In genomic region chr15:35680951-35681350, GRCh38 we compare ENCODE assay signal across 1 cellular context.
TF ChIP-seq lines count a peak whose summit lies in the region.

No MANE protein-coding gene starts in this region.

TF ChIP-seq in IMR-90, 13 proteins besides CTCF, POLR2A, EP300 and RAD21 (continued from another document):
- TF ChIP-seq USF2 (IDR thresholded peaks at IDR 0.05; ENCODE audit: low read depth, low read length) (no peak), BHLHE40 (IDR thresholded peaks at IDR 0.05; ENCODE audit: low read depth, low read length) (no peak), SMC3 (IDR thresholded peaks at IDR 0.05; ENCODE audit: low read depth, low read length) (no peak), CHD1 (IDR thresholded peaks at IDR 0.05; ENCODE audit: low read depth, low read length) (no peak), RCOR1 (IDR thresholded peaks at IDR 0.05; ENCODE audit: insufficient replicate concordance, low read length) (no peak), MAZ (IDR thresholded peaks at IDR 0.05; ENCODE audit: borderline replicate concordance, low read depth, low read length) (no peak), MXI1 (IDR thresholded peaks at IDR 0.05; ENCODE audit: borderline replicate concordance, low read depth, low read length) (no peak), NFE2L2 (IDR thresholded peaks at IDR 0.05; ENCODE audit: low read depth, low read length) (no peak), MAFK (IDR thresholded peaks at IDR 0.05; ENCODE audit: low read depth, low read length) (no peak), FOS (IDR thresholded peaks at IDR 0.05; ENCODE audit: low read depth, low read length) (no peak)
- TF ChIP-seq, protein P1, sequence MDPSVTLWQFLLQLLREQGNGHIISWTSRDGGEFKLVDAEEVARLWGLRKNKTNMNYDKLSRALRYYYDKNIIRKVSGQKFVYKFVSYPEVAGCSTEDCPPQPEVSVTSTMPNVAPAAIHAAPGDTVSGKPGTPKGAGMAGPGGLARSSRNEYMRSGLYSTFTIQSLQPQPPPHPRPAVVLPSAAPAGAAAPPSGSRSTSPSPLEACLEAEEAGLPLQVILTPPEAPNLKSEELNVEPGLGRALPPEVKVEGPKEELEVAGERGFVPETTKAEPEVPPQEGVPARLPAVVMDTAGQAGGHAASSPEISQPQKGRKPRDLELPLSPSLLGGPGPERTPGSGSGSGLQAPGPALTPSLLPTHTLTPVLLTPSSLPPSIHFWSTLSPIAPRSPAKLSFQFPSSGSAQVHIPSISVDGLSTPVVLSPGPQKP (IDR thresholded peaks at IDR 0.05; ENCODE audit: borderline replicate concordance, low read depth, low read length): no peak
